Comparison of ENCODE assay signal across 8 cellular contexts in the genomic region with DNA sequence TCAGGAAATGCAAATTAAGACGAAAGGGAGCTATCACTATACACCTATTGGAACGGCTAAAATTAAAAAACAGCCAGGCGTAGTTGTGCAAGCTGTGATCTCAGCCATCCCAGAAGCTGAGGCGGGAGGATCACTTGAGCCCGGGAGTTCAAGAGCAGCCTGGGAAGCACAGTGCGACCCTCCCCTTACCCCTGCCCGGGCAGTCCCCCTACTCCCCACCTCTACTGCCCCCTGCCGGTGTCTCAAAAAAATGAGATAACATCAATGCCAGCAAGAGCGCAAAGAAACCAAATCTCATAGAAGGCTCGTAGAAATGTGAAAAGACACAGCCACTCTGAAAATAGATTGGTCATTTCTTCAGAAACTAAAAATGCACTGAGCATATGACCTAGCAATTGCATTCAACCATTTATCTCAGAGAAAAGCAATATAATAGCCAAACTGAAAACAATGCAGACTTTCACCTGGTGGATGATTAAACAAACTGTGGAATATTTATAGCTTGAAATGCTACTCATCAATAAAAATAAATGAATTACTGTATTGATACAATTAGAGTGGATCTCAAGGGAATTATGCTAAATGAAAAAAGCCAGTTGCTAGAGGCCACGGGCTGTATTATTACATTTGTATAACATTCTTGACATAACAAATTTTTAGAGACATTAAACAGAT. TPM values are rescaled to one million over a fixed set of nuclear protein-coding genes. Genes with fewer than 3 reads are reported as not detected.
DNase-seq lines count a peak whose midpoint lies in the region; ATAC-seq lines count a peak whose summit lies in the region.

No MANE protein-coding gene starts in this region.

- peaks cover 29 to 35% (median 30%) of the 10 kb centered on the region in 3 donors for H3K4me1 Mint-ChIP-seq in IgD-negative memory B cell
- H3K4me1 Mint-ChIP-seq in activated CD8-positive, alpha-beta T cell treated with anti-CD3 and anti-CD28 coated beads, Interleukin-2, amount 10 ng/mL, durations not matched to agents 7 days and 5 days (ENCODE audit: low read depth): peaks cover 79% of the 10 kb centered on the region
- H3K4me1 Mint-ChIP-seq in naive thymus-derived CD4-positive, alpha-beta T cell: peaks cover 19 to 75% (median 61%) of the 10 kb centered on the region in 7 donors

- peaks cover 4 to 25% (median 9%) of the 10 kb centered on the region in 3 donors for H3K9me3 Mint-ChIP-seq in IgD-negative memory B cell
- H3K9me3 Mint-ChIP-seq in activated CD8-positive, alpha-beta T cell treated with anti-CD3 and anti-CD28 coated beads, Interleukin-2, amount 10 ng/mL, durations not matched to agents 7 days and 5 days (ENCODE audit: insufficient read depth): no peaks in the 10 kb centered on the region
- H3K9me3 Mint-ChIP-seq in naive thymus-derived CD4-positive, alpha-beta T cell: peaks cover 0 to 20% (median 0%) of the 10 kb centered on the region in 11 donors

- no peak for ATAC-seq in activated CD8-positive, alpha-beta T cell treated with anti-CD3 and anti-CD28 coated beads, Interleukin-2, amount 10 ng/mL, durations not matched to agents 7 days and 5 days
- ATAC-seq in naive thymus-derived CD4-positive, alpha-beta T cell: peak; percentile 62
- no peak for ATAC-seq in GM21576 (IDR thresholded peaks at IDR 0.05; ENCODE audit: unreplicated experiment)

- CTCF ChIA-PET in activated CD8-positive, alpha-beta T cell treated with anti-CD3 and anti-CD28 coated beads, Interleukin-2, amount 10 ng/mL, durations not matched to agents 7 days and 5 days (lab: Charles Lee): interaction anchor here (0.8 to 4.2 kb wide), 13 partner anchors 9 to 449 kb away, joined by 3 to 23 read pairs (median 4); a partner anchor contains a TSS
- CTCF ChIA-PET in naive thymus-derived CD4-positive, alpha-beta T cell (lab: Charles Lee): interaction anchor here (1.4 kb wide), 1 partner anchor 17 kb away, joined by 5 read pairs; no protein-coding TSS in a partner anchor

- POLR2A ChIA-PET in activated CD8-positive, alpha-beta T cell treated with anti-CD3 and anti-CD28 coated beads, Interleukin-2, amount 10 ng/mL, durations not matched to agents 7 days and 5 days (lab: Charles Lee): no interaction called here
- POLR2A ChIA-PET in naive thymus-derived CD4-positive, alpha-beta T cell (lab: Charles Lee): interaction anchor here (0.7 to 1.6 kb wide), 4 partner anchors 17 to 447 kb away, joined by 3 to 6 read pairs (median 4); a partner anchor contains a TSS

- intact Hi-C loops in naive thymus-derived CD4-positive, alpha-beta T cell (cut with micrococcal nuclease): no loop called here

- peaks cover 3% of the 10 kb centered on the region for H3K36me3 Mint-ChIP-seq in IgD-negative memory B cell
- peaks cover 10% of the 10 kb centered on the region for H3K36me3 Mint-ChIP-seq in activated CD8-positive, alpha-beta T cell treated with anti-CD3 and anti-CD28 coated beads, Interleukin-2, amount 10 ng/mL, durations not matched to agents 7 days and 5 days (ENCODE audit: low read depth)
- H3K36me3 Mint-ChIP-seq in naive thymus-derived CD4-positive, alpha-beta T cell: peaks cover 0 to 9% (median 0%) of the 10 kb centered on the region in 5 donors

- no peak overlapping the region for H3K4me3 ChIP-seq in naive thymus-derived CD4-positive, alpha-beta T cell (ENCODE audit: low read length)

- H3K36me3 ChIP-seq in naive thymus-derived CD4-positive, alpha-beta T cell (ENCODE audit: control insufficient read depth in 2 of 3, insufficient read depth in 3 of 3, low read length in 3 of 3): no peaks in the 10 kb centered on the region

- H3K27me3 Mint-ChIP-seq in IgD-negative memory B cell: peaks cover 60% of the 10 kb centered on the region
- peaks cover 39% of the 10 kb centered on the region for H3K27me3 Mint-ChIP-seq in activated CD8-positive, alpha-beta T cell treated with anti-CD3 and anti-CD28 coated beads, Interleukin-2, amount 10 ng/mL, durations not matched to agents 7 days and 5 days (ENCODE audit: low read depth)
- H3K27me3 Mint-ChIP-seq in naive thymus-derived CD4-positive, alpha-beta T cell: peaks cover 45 to 83% (median 77%) of the 10 kb centered on the region in 5 donors

- H3K4me3 Mint-ChIP-seq in IgD-negative memory B cell: peak overlapping the region in 3 of 4 donors; percentile 30 to 68 (median 61)
- no peak overlapping the region for H3K4me3 Mint-ChIP-seq in activated CD8-positive, alpha-beta T cell treated with anti-CD3 and anti-CD28 coated beads, Interleukin-2, amount 10 ng/mL, durations not matched to agents 7 days and 5 days
- no peak overlapping the region for H3K4me3 Mint-ChIP-seq in naive thymus-derived CD4-positive, alpha-beta T cell

- H3K9me3 ChIP-seq in naive thymus-derived CD4-positive, alpha-beta T cell (ENCODE audit: control insufficient read depth in 2 of 3, low read length in 3 of 3): no peaks in the 10 kb centered on the region

- peaks cover 4 to 13% of the 10 kb centered on the region in 2 donors for H3K4me1 ChIP-seq in naive thymus-derived CD4-positive, alpha-beta T cell (ENCODE audit: control insufficient read depth in 2 of 2, insufficient read depth in 2 of 2, low read length in 2 of 2)

- H3K27ac ChIP-seq in naive thymus-derived CD4-positive, alpha-beta T cell (ENCODE audit: low read depth, low read length): no peak overlapping the region

- DNase-seq in NCI-H524 (lab: John Stamatoyannopoulos, UW) (peak; percentile 19 to 66), NCI-H524 treated with DMSO at 0.1 percent for 48 hours (lab: John Stamatoyannopoulos, UW) (no peak), NCI-H1436 (lab: John Stamatoyannopoulos, UW) (no peak), hippocampal formation (lab: John Stamatoyannopoulos, UW) (no peak)
- peak; percentile 56 for DNase-seq in activated CD8-positive, alpha-beta T cell treated with anti-CD3 and anti-CD28 coated beads, Interleukin-2, amount 10 ng/mL, durations not matched to agents 7 days and 5 days
- peak in 2 of 9 donors; percentile 27 to 47 for DNase-seq in naive thymus-derived CD4-positive, alpha-beta T cell

- H3K27ac Mint-ChIP-seq in IgD-negative memory B cell: peak overlapping the region; percentile 33 to 95 (median 93)
- peak overlapping the region; percentile 19 for H3K27ac Mint-ChIP-seq in activated CD8-positive, alpha-beta T cell treated with anti-CD3 and anti-CD28 coated beads, Interleukin-2, amount 10 ng/mL, durations not matched to agents 7 days and 5 days
- peak overlapping the region in 5 of 9 donors; percentile 6 to 63 (median 31) for H3K27ac Mint-ChIP-seq in naive thymus-derived CD4-positive, alpha-beta T cell

- H3K27me3 ChIP-seq in naive thymus-derived CD4-positive, alpha-beta T cell (ENCODE audit: control insufficient read depth in 2 of 2, insufficient read depth in 2 of 2, low read length in 2 of 2): peaks cover 6 to 26% of the 10 kb centered on the region in 2 donors

RNA-seq across cellular contexts. Expression of a gene that starts 20.6 kb away (rescaled TPM):
- polyA plus RNA-seq in IgD-negative memory B cell: not detected
- not detected for total RNA-seq in activated CD8-positive, alpha-beta T cell treated with anti-CD3 and anti-CD28 coated beads, Interleukin-2, amount 10 ng/mL, durations not matched to agents 7 days and 5 days
- not detected for total RNA-seq in naive thymus-derived CD4-positive, alpha-beta T cell
- polyA plus RNA-seq in naive thymus-derived CD4-positive, alpha-beta T cell: not detected

RNA-seq across cellular contexts. Expression of a gene that starts 37.0 kb away (rescaled TPM):
- polyA plus RNA-seq in IgD-negative memory B cell: not detected
- not detected for total RNA-seq in activated CD8-positive, alpha-beta T cell treated with anti-CD3 and anti-CD28 coated beads, Interleukin-2, amount 10 ng/mL, durations not matched to agents 7 days and 5 days
- not detected for total RNA-seq in naive thymus-derived CD4-positive, alpha-beta T cell
- not detected for polyA plus RNA-seq in naive thymus-derived CD4-positive, alpha-beta T cell

RNA-seq across cellular contexts. Expression of a gene that starts 37.0 kb away (rescaled TPM):
- 0.71 TPM for polyA plus RNA-seq in IgD-negative memory B cell
- total RNA-seq in activated CD8-positive, alpha-beta T cell treated with anti-CD3 and anti-CD28 coated beads, Interleukin-2, amount 10 ng/mL, durations not matched to agents 7 days and 5 days: 1 to 10 TPM; 1.1 to 1.5 TPM
- total RNA-seq in naive thymus-derived CD4-positive, alpha-beta T cell: 1 to 10 TPM; 1.1 to 6.1 (median 3.6) TPM
- under 1 TPM in 1 of 2 donors, not detected in 1; 0.28 TPM for polyA plus RNA-seq in naive thymus-derived CD4-positive, alpha-beta T cell

RNA-seq across cellular contexts. Expression of a gene that starts 55.1 kb away (rescaled TPM):
- 1.3 TPM for polyA plus RNA-seq in IgD-negative memory B cell
- 10 to 100 TPM; 40.0 to 44.7 TPM for total RNA-seq in activated CD8-positive, alpha-beta T cell treated with anti-CD3 and anti-CD28 coated beads, Interleukin-2, amount 10 ng/mL, durations not matched to agents 7 days and 5 days
- total RNA-seq in naive thymus-derived CD4-positive, alpha-beta T cell: 10 to 100 TPM; 27.3 to 36.5 (median 32.6) TPM
- polyA plus RNA-seq in naive thymus-derived CD4-positive, alpha-beta T cell: 1 to 10 TPM in 1 of 2 donors, under 1 TPM in 1; 0.72 to 1.1 TPM

Comparison
In these comparisons a context has a peak if more than half of its experiments do, and no peak if none do; other contexts are left out.
1. DNase-seq: peak in NCI-H524 (2 of 2) and activated CD8-positive, alpha-beta T cell treated with anti-CD3 and anti-CD28 coated beads, Interleukin-2, amount 10 ng/mL, durations not matched to agents 7 days and 5 days (single experiment); none in NCI-H524 treated with DMSO at 0.1 percent for 48 hours (single experiment), NCI-H1436 (single experiment) and hippocampal formation (0 of 2).
2. H3K27ac Mint-ChIP-seq: peak in every context shown above with its lines; median percentile 93 in IgD-negative memory B cell; 31 in naive thymus-derived CD4-positive, alpha-beta T cell; 19 in activated CD8-positive, alpha-beta T cell treated with anti-CD3 and anti-CD28 coated beads, Interleukin-2, amount 10 ng/mL, durations not matched to agents 7 days and 5 days.
3. H3K4me3 Mint-ChIP-seq: peak in IgD-negative memory B cell (3 of 4); none in activated CD8-positive, alpha-beta T cell treated with anti-CD3 and anti-CD28 coated beads, Interleukin-2, amount 10 ng/mL, durations not matched to agents 7 days and 5 days (single experiment) and naive thymus-derived CD4-positive, alpha-beta T cell (0 of 10).